In genomic region chr10:73247509-73248258, GRCh38 we compare ENCODE assay signal across 8 cellular contexts. TPM values are rescaled to one million over a fixed set of nuclear protein-coding genes. Genes with fewer than 3 reads are reported as not detected.
A peak's percentile ranks its signal among the peaks of the same experiment; 100 is the strongest.
DNase-seq lines count a peak whose midpoint lies in the region; ATAC-seq and TF ChIP-seq lines count a peak whose summit lies in the region.

No MANE protein-coding gene starts in this region.

- no peak overlapping the region for H3K18ac ChIP-seq in trophoblast cell (ENCODE audit: low read length)

- peak overlapping the region; percentile 50 for H4K12ac ChIP-seq in trophoblast cell (ENCODE audit: low read depth, low read length)

- no peak overlapping the region for H3K23ac ChIP-seq in trophoblast cell (ENCODE audit: low read length)

- peak overlapping the region; percentile 64 for H3K4me2 ChIP-seq in OCI-LY3 (ENCODE audit: low read length)
- peak overlapping the region; percentile 51 for H3K4me2 ChIP-seq in trophoblast cell (ENCODE audit: low read length)

- peak overlapping the region; percentile 39 for H2BK120ac ChIP-seq in trophoblast cell (ENCODE audit: insufficient read depth, low read length, poor library complexity)

- no peak overlapping the region for H3K14ac ChIP-seq in trophoblast cell (ENCODE audit: low read length)

- H3K9ac ChIP-seq in ES-I3 (ENCODE audit: low read depth, low read length) (peak overlapping the region; percentile 91), OCI-LY3 (ENCODE audit: low read length) (peak overlapping the region; percentile 68), endocrine pancreas (ENCODE audit: control insufficient read depth, insufficient read depth, low read length) (no peak overlapping the region), trophoblast cell (ENCODE audit: low read length) (peak overlapping the region; percentile 61)

- H4K20me1 ChIP-seq in OCI-LY3 (ENCODE audit: insufficient read depth, low read length), result no peaks in the 10 kb centered on the region; the same call in 1 of the 2 replicates

- H3K27me3 ChIP-seq in OCI-LY3 (ENCODE audit: low read depth, low read length), result no peaks in the 10 kb centered on the region
- H3K27me3 ChIP-seq in endocrine pancreas (ENCODE audit: control insufficient read depth, insufficient read depth, low read length), result no peaks in the 10 kb centered on the region
- H3K27me3 ChIP-seq in trophoblast cell (ENCODE audit: insufficient read depth, low read length), result no peaks in the 10 kb centered on the region

- no peak for TF ChIP-seq CTCF in OCI-LY3 (IDR thresholded peaks at IDR 0.05; ENCODE audit: low read depth, low read length)

- no peak overlapping the region for H2AK5ac ChIP-seq in trophoblast cell (ENCODE audit: low read length)

- no CpG with 5 or more reads among the region's 4 CpGs for WGBS in trophoblast cell (ENCODE audit: extremely low coverage, insufficient coverage, insufficient read length)

- H3K27ac ChIP-seq in OCI-LY3 (ENCODE audit: low read length) (peak overlapping the region; percentile 97), trophoblast cell (ENCODE audit: low read depth, low read length) (peak overlapping the region; percentile 97)

- no peak overlapping the region for H4K91ac ChIP-seq in trophoblast cell (ENCODE audit: low read depth, low read length)

- peak overlapping the region; percentile 84 for H4K8ac ChIP-seq in trophoblast cell (ENCODE audit: low read depth, low read length)

- no peak for DNase-seq in trophoblast cell
- no peak for DNase-seq in activated effector memory CD4-positive, alpha-beta T cell treated with Interleukin-2 at 50 U/mL for 16 hours
- no peak for DNase-seq in activated CD4-positive, alpha-beta T cell treated with anti-CD3 and anti-CD28 coated beads, Interleukin-2, amount 50 U/mL, for 4 hours

- H2BK5ac ChIP-seq in trophoblast cell (ENCODE audit: low read depth, low read length, poor library complexity), result peak overlapping the region; percentile 9

- H3K79me1 ChIP-seq in trophoblast cell (ENCODE audit: low read length), result peaks cover 8% of the 10 kb centered on the region

- H3K4ac ChIP-seq in trophoblast cell (ENCODE audit: low read depth, low read length), result no peak overlapping the region

- H3K4me3 ChIP-seq in OCI-LY3 (ENCODE audit: low read length) (peak overlapping the region; percentile 98), endocrine pancreas (ENCODE audit: control insufficient read depth, insufficient read depth, low read length) (peak overlapping the region; percentile 77), trophoblast cell (ENCODE audit: low read depth, low read length) (no peak overlapping the region)

- H3K9me3 ChIP-seq in ES-I3 (ENCODE audit: control insufficient read depth, insufficient read depth, low read length) (no peaks in the 10 kb centered on the region), OCI-LY3 (ENCODE audit: insufficient read depth, low read length) (no peaks in the 10 kb centered on the region), endocrine pancreas (ENCODE audit: control insufficient read depth, low read length) (no peaks in the 10 kb centered on the region), trophoblast cell (ENCODE audit: insufficient read depth, low read depth, low read length) (no peaks in the 10 kb centered on the region)

- no peak for ATAC-seq in GM19452 (IDR thresholded peaks at IDR 0.05; ENCODE audit: unreplicated experiment)
- no peak for ATAC-seq in HG03095 (IDR thresholded peaks at IDR 0.05; ENCODE audit: unreplicated experiment)

- H2AFZ ChIP-seq in OCI-LY3 (ENCODE audit: low read depth, low read length) (no peak overlapping the region), trophoblast cell (ENCODE audit: insufficient read depth, low read length, poor library complexity) (no peak overlapping the region)

- no peak overlapping the region for H2BK12ac ChIP-seq in trophoblast cell (ENCODE audit: low read length)

- H3K4me1 ChIP-seq in ES-I3 (ENCODE audit: insufficient read depth, low read length) (peaks cover 9% of the 10 kb centered on the region; the same call in 1 of the 2 replicates), OCI-LY3 (ENCODE audit: low read length) (peaks cover 35% of the 10 kb centered on the region), endocrine pancreas (ENCODE audit: control insufficient read depth, insufficient read depth, low read length) (peaks cover 5% of the 10 kb centered on the region), trophoblast cell (ENCODE audit: control insufficient read depth in 1 of 2, insufficient read depth in 2 of 2, low read length in 2 of 2) (peaks cover 7% of the 10 kb centered on the region in 2 experiments)

- H3K36me3 ChIP-seq in ES-I3 (ENCODE audit: insufficient read depth, low read length), result peaks cover 24% of the 10 kb centered on the region
- H3K36me3 ChIP-seq in OCI-LY3 (replicated peaks; ENCODE audit: low read depth, low read length), result peaks cover 31% of the 10 kb centered on the region
- H3K36me3 ChIP-seq in endocrine pancreas (ENCODE audit: control insufficient read depth, insufficient read depth, low read length), result no peaks in the 10 kb centered on the region
- peaks cover 12 to 26% of the 10 kb centered on the region in 2 experiments for H3K36me3 ChIP-seq in trophoblast cell (ENCODE audit: control insufficient read depth in 1 of 2, insufficient read depth in 2 of 2, low read length in 2 of 2)

- H3K79me2 ChIP-seq in OCI-LY3 (ENCODE audit: low read length), result peaks cover 82% of the 10 kb centered on the region
- peaks cover 13% of the 10 kb centered on the region for H3K79me2 ChIP-seq in trophoblast cell (ENCODE audit: control insufficient read depth, insufficient read depth, low read length, poor library complexity)

RNA-seq across cellular contexts. Expression of gene DNAJC9, which starts 0.6 kb away (rescaled TPM):
- polyA plus RNA-seq in trophoblast cell (2013), result 25.3 and 26.2 TPM in 2 replicates

RNA-seq across cellular contexts. Expression of gene MRPS16, which starts 4.8 kb away (rescaled TPM):
- polyA plus RNA-seq in trophoblast cell (2013), result 46.1 TPM in 2 replicates
